In genomic region chr4:147136783-147137182, GRCh38 we compare ENCODE assay signal across 17 cellular contexts.
DNase-seq lines count a peak whose midpoint lies in the region; ATAC-seq and TF ChIP-seq lines count a peak whose summit lies in the region.
"Had no signal": no experiment of that assay in that cellular context is flagged by ENCODE, and none has a peak within 500 bp of the region (broad histone marks: within the 10 kb centered on the region; RNA-seq: fewer than 3 reads in every experiment).

No MANE protein-coding gene starts in this region.

- H3K4me1 Mint-ChIP-seq in GM23338 (peaks cover 7% of the 10 kb centered on the region), brain (peaks cover 17% of the 10 kb centered on the region)
- H3K4me1 Mint-ChIP-seq: B cell had no signal

- H3K36me3 ChIP-seq in GM23338 (ENCODE audit: insufficient read depth) (no peaks in the 10 kb centered on the region), mesenchymal stem cell (ENCODE audit: control insufficient read depth in 1 of 2, insufficient read depth in 2 of 2, low read depth in 1 of 2, low read length in 2 of 2) (no peaks in the 10 kb centered on the region), skeletal muscle tissue (ENCODE audit: control insufficient read depth in 3 of 3, insufficient read depth in 3 of 3, low read length in 3 of 3) (no peaks in the 10 kb centered on the region)

- H2BK12ac ChIP-seq in mesenchymal stem cell (ENCODE audit: low read length in 2 of 2), result peak overlapping the region; percentile 14 to 29

- H3K79me1 ChIP-seq in mesenchymal stem cell (replicated peaks; ENCODE audit: low read length, poor library complexity, severe bottlenecking), result no peaks in the 10 kb centered on the region

- ATAC-seq in GM23338, result no peak
- ATAC-seq in GM19023 (IDR thresholded peaks at IDR 0.05; ENCODE audit: unreplicated experiment), result no peak

- H3K9ac ChIP-seq in mesenchymal stem cell (ENCODE audit: low read length) (no peak overlapping the region), skeletal muscle tissue (ENCODE audit: low read depth in 1 of 3, low read length in 3 of 3) (no peak overlapping the region)
- H3K9ac ChIP-seq: GM23248 had no signal

- no peak overlapping the region for H3K4me3 ChIP-seq in GM23338
- H3K4me3 ChIP-seq in mesenchymal stem cell (ENCODE audit: insufficient read depth in 1 of 2, low read depth in 1 of 2, low read length in 2 of 2), result no peak overlapping the region
- no peak overlapping the region for H3K4me3 ChIP-seq in skeletal muscle tissue (ENCODE audit: low read length in 3 of 3)
- H3K4me3 ChIP-seq: GM23248 had no signal

- H2AK5ac ChIP-seq in mesenchymal stem cell (ENCODE audit: low read length, severe bottlenecking), result no peak overlapping the region

- H3K23ac ChIP-seq in mesenchymal stem cell (ENCODE audit: low read length in 2 of 2), result no peak overlapping the region

- H4K20me1 ChIP-seq in GM23338 (replicated peaks; ENCODE audit: insufficient read depth), result no peaks in the 10 kb centered on the region; the same call in 1 of the 2 replicates

- no peak for TF ChIP-seq CTCF in GM23338 (conservative IDR thresholded peaks at IDR 0.05; ENCODE audit: low read depth in 2 of 2)
- TF ChIP-seq CTCF in brain (conservative IDR thresholded peaks at IDR 0.05), result no peak

- no peaks in the 10 kb centered on the region for H3F3A ChIP-seq in GM23338 (replicated peaks; ENCODE audit: low read depth)

- H3K4me1 ChIP-seq in GM23338 (ENCODE audit: insufficient read depth), result no peaks in the 10 kb centered on the region
- no peaks in the 10 kb centered on the region for H3K4me1 ChIP-seq in mesenchymal stem cell (ENCODE audit: control insufficient read depth, insufficient read depth, low read depth, low read length)
- H3K4me1 ChIP-seq in skeletal muscle tissue (ENCODE audit: control insufficient read depth in 3 of 3, insufficient read depth in 3 of 3, low read length in 3 of 3), result peaks cover 0 to 3% (median 0%) of the 10 kb centered on the region in 3 donors

- H3K18ac ChIP-seq in mesenchymal stem cell (ENCODE audit: low read depth in 1 of 2, low read length in 2 of 2), result peak overlapping the region in 1 of 2 experiments; percentile 16

- H2BK120ac ChIP-seq in mesenchymal stem cell (ENCODE audit: low read depth, low read length), result no peak overlapping the region

- no peak overlapping the region for H2BK15ac ChIP-seq in mesenchymal stem cell (ENCODE audit: low read depth, poor library complexity, severe bottlenecking)

- H2BK5ac ChIP-seq in mesenchymal stem cell (ENCODE audit: low read depth, low read length, poor library complexity, severe bottlenecking), result no peak overlapping the region

- H3K27ac ChIP-seq in GM23338 (ENCODE audit: low read depth) (no peak overlapping the region), mesenchymal stem cell (ENCODE audit: low read length, poor library complexity, severe bottlenecking) (no peak overlapping the region), skeletal muscle tissue (ENCODE audit: low read depth, low read length) (peak overlapping the region; percentile 59)
- H3K27ac ChIP-seq: GM23248 had no signal

- H3K4me2 ChIP-seq in GM23338, result no peak overlapping the region
- H3K4me2 ChIP-seq in mesenchymal stem cell (ENCODE audit: low read length, poor library complexity, severe bottlenecking), result no peak overlapping the region

- H3K9me2 ChIP-seq in GM23338 (ENCODE audit: insufficient read depth), result 0 out of 2 replicates have a peak, but pooled peaks cover 3% of the 10 kb centered on the region

- H2AFZ ChIP-seq in GM23338, result peak overlapping the region; percentile 43; the same call in 1 of the 2 replicates
- H2AFZ ChIP-seq in mesenchymal stem cell (ENCODE audit: low read depth, low read length), result no peak overlapping the region
- H2AFZ ChIP-seq: GM23248 had no signal

- DNase-seq in GM23338 (ENCODE audit: low spot score), result no peak
- DNase-seq in mesenchymal stem cell, result peak; percentile 46
- DNase-seq in SW 1271 (lab: John Stamatoyannopoulos, UW), result no peak
- no peak for DNase-seq in SHP77 treated with DMSO at 0.1 percent for 48 hours (lab: John Stamatoyannopoulos, UW)
- DNase-seq in AG08395 (ENCODE audit: low spot score), result no peak
- DNase-seq: ACHN; CD4-positive, alpha-beta T cell; DMS79 treated with DMSO at 0.1 percent for 48 hours; GM23248; MV-4-11; NCI-H1436 treated with DMSO at 0.1 percent for 48 hours; NCI-H2081; NCI-H510A treated with DMSO at 0.1 percent for 48 hours had no signal

- H4K8ac ChIP-seq in mesenchymal stem cell (ENCODE audit: low read length), result no peak overlapping the region

- peak overlapping the region; percentile 36 for H4K91ac ChIP-seq in mesenchymal stem cell (ENCODE audit: low read length)

- H3K4ac ChIP-seq in mesenchymal stem cell (ENCODE audit: low read depth in 1 of 2, low read length in 2 of 2), result peak overlapping the region in 1 of 2 experiments; percentile 85

- H3K27ac Mint-ChIP-seq in GM23338 (no peak overlapping the region), brain (peak overlapping the region in 3 of 5 experiments; percentile 72 to 86 (median 82))
- H3K27ac Mint-ChIP-seq: B cell; CD4-positive, alpha-beta T cell had no signal

- H3K9me3 ChIP-seq in mesenchymal stem cell (ENCODE audit: control insufficient read depth, low read length) (no peaks in the 10 kb centered on the region), skeletal muscle tissue (ENCODE audit: control insufficient read depth in 3 of 3, low read length in 3 of 3) (no peaks in the 10 kb centered on the region)

- H3K27me3 Mint-ChIP-seq in GM23338 (ENCODE audit: insufficient read depth, low read depth, poor library complexity) (peaks cover 5% of the 10 kb centered on the region), brain (no peaks in the 10 kb centered on the region)
- H3K27me3 Mint-ChIP-seq: B cell had no signal

- H3K14ac ChIP-seq in mesenchymal stem cell (ENCODE audit: low read length in 2 of 2), result no peak overlapping the region

- H3K9me3 Mint-ChIP-seq in GM23338 (no peaks in the 10 kb centered on the region; the same call in 2 of the 3 replicates), brain (peaks cover 0 to 2% (median 2%) of the 10 kb centered on the region in 5 experiments)

- H3K36me3 Mint-ChIP-seq in GM23338 (ENCODE audit: low read depth) (no peaks in the 10 kb centered on the region), brain (no peaks in the 10 kb centered on the region)

- H3K27me3 ChIP-seq in GM23338 (ENCODE audit: insufficient read depth) (no peaks in the 10 kb centered on the region), mesenchymal stem cell (ENCODE audit: control insufficient read depth in 1 of 2, insufficient read depth in 1 of 2, low read length in 2 of 2) (no peaks in the 10 kb centered on the region), skeletal muscle tissue (ENCODE audit: control insufficient read depth in 3 of 3, insufficient read depth in 3 of 3, low read length in 3 of 3) (no peaks in the 10 kb centered on the region)

- 71% methylated on average over 5 of the region's 5 CpGs for WGBS in mesenchymal stem cell

- H3K79me2 ChIP-seq in GM23338 (replicated peaks; ENCODE audit: insufficient read depth), result no peaks in the 10 kb centered on the region

- H3K4me3 Mint-ChIP-seq in GM23338, result no peak overlapping the region
- H3K4me3 Mint-ChIP-seq in brain, result no peak overlapping the region
- H3K4me3 Mint-ChIP-seq: B cell; CD4-positive, alpha-beta T cell had no signal

TF ChIP-seq in GM23338, 12 proteins besides CTCF, POLR2A, EP300 and RAD21:
- TF ChIP-seq ZNF114 (CRISPR knock-in tag; IDR thresholded peaks at IDR 0.05), result no peak
- TF ChIP-seq NANOG (IDR thresholded peaks at IDR 0.05; ENCODE audit: borderline replicate concordance), result no peak
- no peak for TF ChIP-seq POLR2AphosphoS5 (IDR thresholded peaks at IDR 0.05; ENCODE audit: low read depth)
